24 cellular contexts compared by ENCODE assay signal in the genomic region with DNA sequence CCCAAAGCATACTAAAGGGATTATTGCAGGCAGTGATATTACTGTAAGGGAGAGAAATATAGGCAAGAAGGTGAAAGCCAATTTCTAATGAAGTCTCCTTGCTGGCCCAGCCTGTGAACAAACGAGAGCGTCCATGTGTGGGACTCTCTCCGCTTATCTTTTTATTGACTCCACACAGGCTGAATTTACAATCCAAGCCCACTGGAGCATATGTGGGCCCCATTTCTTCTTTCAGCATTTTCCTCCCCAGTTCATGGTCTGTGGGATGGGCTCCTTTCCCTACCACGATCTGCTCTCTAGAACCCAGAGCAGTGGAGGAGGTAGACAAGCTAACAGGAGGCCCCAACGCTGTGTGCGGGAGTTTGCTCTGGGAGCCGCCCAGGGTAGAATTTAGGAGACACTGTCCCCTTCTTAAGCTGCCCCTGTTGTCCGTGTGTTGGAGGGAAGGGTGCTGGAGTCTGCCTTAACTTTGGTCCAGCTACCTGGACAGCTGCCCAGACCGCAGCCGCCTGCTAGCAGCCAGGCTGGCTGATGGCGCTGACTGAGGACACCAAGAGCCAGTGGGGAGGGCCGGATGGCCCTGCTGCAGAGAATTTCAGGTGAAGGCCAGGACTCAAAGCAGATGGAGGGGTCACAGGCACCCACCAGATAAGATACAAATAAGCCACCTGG. TPM values are rescaled to one million over a fixed set of nuclear protein-coding genes. Genes with fewer than 3 reads are reported as not detected.
DNase-seq lines count a peak whose midpoint lies in the region; ATAC-seq and TF ChIP-seq lines count a peak whose summit lies in the region.
"Had no signal": no experiment of that assay in that cellular context is flagged by ENCODE, and none has a peak within 500 bp of the region (broad histone marks: within the 10 kb centered on the region; RNA-seq: fewer than 3 reads in every experiment).

No MANE protein-coding gene starts in this region.

- no peak overlapping the region for H3K4me3 Mint-ChIP-seq in activated naive CD4-positive, alpha-beta T cell treated with anti-CD3 and anti-CD28 coated beads for 36 hours
- H3K4me3 Mint-ChIP-seq: B cell; CD8-positive, alpha-beta T cell; T-cell had no signal

- POLR2A ChIA-PET in HEK293 (lab: Yijun Ruan, JAX): no interaction called here

- ATAC-seq in left lobe of liver (peak; percentile 46), GM21528 (IDR thresholded peaks at IDR 0.05; ENCODE audit: low FRiP score, unreplicated experiment) (no peak)
- ATAC-seq: CD8-positive, alpha-beta T cell; Right ventricle myocardium inferior; T-cell had no signal

- peaks cover 5% of the 10 kb centered on the region for H3K36me3 Mint-ChIP-seq in activated naive CD4-positive, alpha-beta T cell treated with anti-CD3 and anti-CD28 coated beads for 36 hours (ENCODE audit: low read depth)
- H3K36me3 Mint-ChIP-seq: CD8-positive, alpha-beta T cell had no signal

- H3K27me3 ChIP-seq in tibial artery: no peaks in the 10 kb centered on the region
- peaks cover 66 to 91% of the 10 kb centered on the region in 2 donors for H3K27me3 ChIP-seq in right atrium auricular region

- CTCF ChIA-PET in HEK293 (lab: Yijun Ruan, JAX): interaction anchor here (0.6 to 1.2 kb wide), 6 partner anchors 8 to 403 kb away, joined by 3 to 5 read pairs (median 4); no protein-coding TSS in a partner anchor
- CTCF ChIA-PET in activated naive CD4-positive, alpha-beta T cell treated with anti-CD3 and anti-CD28 coated beads for 36 hours (lab: Charles Lee): interaction anchor here (1.0 kb wide), 1 partner anchor 15 kb away, joined by 3 read pairs; the partner anchor contains the start of gene HOXC10

- H3K9ac ChIP-seq in SK-N-MC (ENCODE audit: insufficient read length): no peak overlapping the region
- H3K9ac ChIP-seq: GM23248 had no signal

- H3K27me3 Mint-ChIP-seq in activated naive CD4-positive, alpha-beta T cell treated with anti-CD3 and anti-CD28 coated beads for 36 hours (ENCODE audit: low read depth): peaks cover 90% of the 10 kb centered on the region

- peaks cover 70% of the 10 kb centered on the region for H3K4me1 ChIP-seq in HEK293 (ENCODE audit: control insufficient read depth, insufficient read depth, low read length)
- peaks cover 0 to 46% (median 27%) of the 10 kb centered on the region in 4 donors for H3K4me1 ChIP-seq in tibial artery
- peaks cover 0 to 28% of the 10 kb centered on the region in 2 donors for H3K4me1 ChIP-seq in right atrium auricular region
- H3K4me1 ChIP-seq: Caco-2, SJCRH30 had no signal

- H3K4me3 ChIP-seq in HEK293 (ENCODE audit: low read depth, low read length) (no peak overlapping the region), SK-N-MC (no peak overlapping the region), tibial artery (peak overlapping the region in 1 of 2 donors; percentile 77), right atrium auricular region (no peak overlapping the region)
- H3K4me3 ChIP-seq: GM23248, HAP-1, SJCRH30 had no signal

- TF ChIP-seq CTCF in HEK293 (tag by site-specific recombination; IDR thresholded peaks at IDR 0.05) (no peak), tibial artery (IDR thresholded peaks at IDR 0.05) (no peak), right atrium auricular region (IDR thresholded peaks at IDR 0.05) (no peak)

- H3K27ac ChIP-seq in HEK293 (ENCODE audit: extremely low read depth, low read depth, low read length) (peak overlapping the region; percentile 94), SK-N-MC (peak overlapping the region; percentile 94), tibial artery (peak overlapping the region; percentile 94 to 95), right atrium auricular region (no peak overlapping the region)
- H3K27ac ChIP-seq: C4-2B, GM23248, SJCRH30 had no signal

- H3K9me3 ChIP-seq in HEK293 (ENCODE audit: control insufficient read depth, insufficient read depth, low read depth, low read length): no peaks in the 10 kb centered on the region
- H3K9me3 ChIP-seq in SK-N-MC (ENCODE audit: low read depth, low read length): no peaks in the 10 kb centered on the region
- no peaks in the 10 kb centered on the region for H3K9me3 ChIP-seq in tibial artery
- H3K9me3 ChIP-seq in right atrium auricular region: no peaks in the 10 kb centered on the region
- H3K9me3 ChIP-seq: Caco-2, HAP-1, SJCRH30 had no signal

- peaks cover 2% of the 10 kb centered on the region for H3K9me3 Mint-ChIP-seq in activated naive CD4-positive, alpha-beta T cell treated with anti-CD3 and anti-CD28 coated beads for 36 hours
- H3K9me3 Mint-ChIP-seq: T-cell had no signal

- peaks cover 32% of the 10 kb centered on the region for H3K4me1 Mint-ChIP-seq in activated naive CD4-positive, alpha-beta T cell treated with anti-CD3 and anti-CD28 coated beads for 36 hours (ENCODE audit: low read depth)

- DNase-seq in SK-N-MC (ENCODE audit: low read depth, low spot score) (no peak), left lobe of liver (ENCODE audit: low spot score) (no peak), tibial artery (peak; percentile 68 to 80), right atrium auricular region (ENCODE audit: low spot score) (no peak)
- no peak for DNase-seq in activated naive CD4-positive, alpha-beta T cell treated with anti-CD3 and anti-CD28 coated beads for 36 hours
- DNase-seq: Caco-2; CD8-positive, alpha-beta T cell; DMS79; GF-D8; GM23248; IMR-90; KG1; MM.1S; NCI-H2029; NCI-H226; NCI-H510A treated with DMSO at 0.1 percent for 48 hours; T-cell had no signal

- H3K27ac Mint-ChIP-seq in activated naive CD4-positive, alpha-beta T cell treated with anti-CD3 and anti-CD28 coated beads for 36 hours: no peak overlapping the region
- H3K27ac Mint-ChIP-seq: B cell; CD8-positive, alpha-beta T cell had no signal

- H3K36me3 ChIP-seq in HEK293 (ENCODE audit: control insufficient read depth in 2 of 2, insufficient read depth in 1 of 2, low read length in 2 of 2): no peaks in the 10 kb centered on the region
- 0 out of 2 replicates have a peak, but pooled peaks cover 6% of the 10 kb centered on the region for H3K36me3 ChIP-seq in SK-N-MC (ENCODE audit: insufficient read depth, low read length)
- no peaks in the 10 kb centered on the region for H3K36me3 ChIP-seq in tibial artery
- no peaks in the 10 kb centered on the region for H3K36me3 ChIP-seq in right atrium auricular region
- H3K36me3 ChIP-seq: HAP-1, SJCRH30 had no signal

- intact Hi-C loops in tibial artery (cut with DNase I; ENCODE audit: low total_unique reads): loop anchor here (10.0 kb wide), 1 partner anchor 395 kb away; the partner anchor contains the start of gene GPR84
- intact Hi-C loops in activated naive CD4-positive, alpha-beta T cell treated with anti-CD3 and anti-CD28 coated beads for 36 hours (cut with micrococcal nuclease): loop anchor here (5.0 kb wide), 2 partner anchors 37 to 83 kb away; partner anchors contain the start of gene HOXC4

TF ChIP-seq in HEK293, 187 proteins besides CTCF, POLR2A, EP300 and RAD21 (continues in another document):
- no peak for TF ChIP-seq ZNF138 (tag by site-specific recombination; IDR thresholded peaks at IDR 0.05; ENCODE audit: borderline replicate concordance)
- 0 out of 2 replicates have a peak, but pooled peaks have one; percentile 60 for TF ChIP-seq ZFP69B (tag by site-specific recombination; IDR thresholded peaks at IDR 0.05)
- no peak for TF ChIP-seq INSM2 (tag by site-specific recombination; IDR thresholded peaks at IDR 0.05)
- no peak for TF ChIP-seq ZNF302 (tag by site-specific recombination; IDR thresholded peaks at IDR 0.05; ENCODE audit: low read depth)
- TF ChIP-seq ZNF600 (tag by site-specific recombination; IDR thresholded peaks at IDR 0.05): 0 out of 2 replicates have a peak, but pooled peaks have one; percentile 59
- TF ChIP-seq GLIS2 (tag by site-specific recombination; IDR thresholded peaks at IDR 0.05): no peak; the same call in 1 of the 2 replicates
- no peak for TF ChIP-seq ZNF621 (tag by site-specific recombination; IDR thresholded peaks at IDR 0.05)
- peak; percentile 59 for TF ChIP-seq ZFHX2 (tag by site-specific recombination; conservative IDR thresholded peaks at IDR 0.05)
- TF ChIP-seq ZNF133 (tag by site-specific recombination; IDR thresholded peaks at IDR 0.05): peak; percentile 70
- TF ChIP-seq EGR2 (tag by site-specific recombination; IDR thresholded peaks at IDR 0.05; ENCODE audit: low read depth): peak; percentile 52; the same call in 1 of the 2 replicates
- no peak for TF ChIP-seq ZNF610 (tag by site-specific recombination; IDR thresholded peaks at IDR 0.05; ENCODE audit: borderline replicate concordance)

RNA-seq across cellular contexts. Expression of gene HOXC11, which starts 3.2 kb away (rescaled TPM):
- total RNA-seq in left lobe of liver (not detected), right atrium auricular region (not detected)
- not detected for total RNA-seq in activated naive CD4-positive, alpha-beta T cell treated with anti-CD3 and anti-CD28 coated beads for 36 hours
- total RNA-seq: B cell; CD8-positive, alpha-beta T cell; GM23248; IMR-90; Right ventricle myocardium inferior; T-cell had no signal

RNA-seq across cellular contexts. Expression of gene HOTAIR, which starts 5.0 kb away (rescaled TPM):
- total RNA-seq in left lobe of liver: not detected
- not detected for total RNA-seq in right atrium auricular region
- total RNA-seq in activated naive CD4-positive, alpha-beta T cell treated with anti-CD3 and anti-CD28 coated beads for 36 hours: not detected
- total RNA-seq: B cell; CD8-positive, alpha-beta T cell; GM23248; IMR-90; Right ventricle myocardium inferior; T-cell had no signal

RNA-seq across cellular contexts. Expression of gene HOXC12, which starts 15.0 kb away (rescaled TPM):
- total RNA-seq in left lobe of liver (not detected), right atrium auricular region (not detected)
- total RNA-seq in activated naive CD4-positive, alpha-beta T cell treated with anti-CD3 and anti-CD28 coated beads for 36 hours: not detected
- total RNA-seq: B cell; CD8-positive, alpha-beta T cell; GM23248; IMR-90; Right ventricle myocardium inferior; SJCRH30; T-cell had no signal

RNA-seq across cellular contexts. Expression of gene HOXC10, which starts 15.2 kb away (rescaled TPM):
- total RNA-seq in left lobe of liver (0.33 TPM), right atrium auricular region (not detected)
- total RNA-seq in activated naive CD4-positive, alpha-beta T cell treated with anti-CD3 and anti-CD28 coated beads for 36 hours: not detected
- total RNA-seq: B cell; CD8-positive, alpha-beta T cell; GM23248; IMR-90; Right ventricle myocardium inferior had no signal

RNA-seq across cellular contexts. Expression of gene HOXC9, which starts 30.2 kb away (rescaled TPM):
- not detected for total RNA-seq in left lobe of liver
- not detected for total RNA-seq in right atrium auricular region
- total RNA-seq in activated naive CD4-positive, alpha-beta T cell treated with anti-CD3 and anti-CD28 coated beads for 36 hours: not detected
- total RNA-seq: B cell; CD8-positive, alpha-beta T cell; IMR-90; Right ventricle myocardium inferior; T-cell had no signal

Comparison
In these comparisons a context has a peak if more than half of its experiments do, and no peak if none do; other contexts are left out.
1. H3K27ac ChIP-seq: peak in HEK293 (single experiment), SK-N-MC (single experiment) and tibial artery (2 of 2); none in right atrium auricular region (0 of 2).
2. DNase-seq: peak in tibial artery (2 of 2); none in SK-N-MC (single experiment), left lobe of liver (single experiment), right atrium auricular region (single experiment) and activated naive CD4-positive, alpha-beta T cell treated with anti-CD3 and anti-CD28 coated beads for 36 hours (single experiment).